In the genomic region with DNA sequence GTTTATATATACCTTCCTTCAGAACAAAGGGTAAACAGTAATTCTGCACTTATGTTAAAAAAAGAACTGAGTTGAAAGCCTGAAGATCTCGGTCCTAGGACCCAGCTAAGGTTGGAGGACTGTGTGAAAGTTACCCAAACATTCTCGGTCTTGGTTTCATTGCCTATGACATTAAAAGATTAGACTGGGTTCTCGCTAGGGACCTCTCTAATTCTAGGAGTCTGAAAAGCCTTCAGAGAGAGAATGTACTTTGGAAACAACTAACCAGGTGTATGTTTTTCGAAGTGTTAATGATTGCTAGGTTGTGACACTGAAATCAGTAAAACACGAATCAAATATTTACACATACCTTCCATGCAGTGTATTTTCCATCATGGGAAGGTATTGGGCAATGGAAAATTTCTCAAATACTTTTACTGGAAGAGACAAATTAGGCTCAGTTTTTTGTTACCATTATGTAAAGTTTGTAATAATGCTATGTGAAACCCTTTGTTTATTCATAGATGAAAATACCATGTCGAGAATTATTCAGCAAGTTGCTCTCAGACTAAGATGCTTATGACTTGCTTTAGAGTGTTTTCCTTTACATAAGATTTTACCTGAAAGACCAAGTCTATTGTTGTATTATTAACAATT, we compare ENCODE assay signal across 14 cellular contexts.
A peak's percentile ranks its signal among the peaks of the same experiment; 100 is the strongest.
DNase-seq lines count a peak whose midpoint lies in the region; ATAC-seq, FAIRE-seq and TF ChIP-seq lines count a peak whose summit lies in the region.
"Had no signal": no experiment of that assay in that cellular context is flagged by ENCODE, and none has a peak within 500 bp of the region (broad histone marks: within the 10 kb centered on the region; RNA-seq: fewer than 3 reads in every experiment).

No MANE protein-coding gene starts in this region.

- TF ChIP-seq POLR2A in transverse colon (IDR thresholded peaks at IDR 0.05) (no peak), esophagus muscularis mucosa (IDR thresholded peaks at IDR 0.05; ENCODE audit: low read depth) (no peak)

- H3K4me1 ChIP-seq in transverse colon (peaks cover 3 to 10% (median 10%) of the 10 kb centered on the region in 4 donors), esophagus muscularis mucosa (peaks cover 0 to 7% (median 3%) of the 10 kb centered on the region in 4 donors)

- ATAC-seq in GM19324 (IDR thresholded peaks at IDR 0.05; ENCODE audit: low FRiP score, unreplicated experiment) (peak; percentile 74), HG02938 (IDR thresholded peaks at IDR 0.05; ENCODE audit: unreplicated experiment) (peak; percentile 83)
- ATAC-seq: activated CD8-positive, alpha-beta memory T cell treated with anti-CD3 and anti-CD28 coated beads, Interleukin-2, amount 10 ng/mL, durations not matched to agents 7 days and 5 days; activated naive CD8-positive, alpha-beta T cell treated with anti-CD3 and anti-CD28 coated beads, Interleukin-2, amount 50 U/mL, for 24 hours had no signal

- H3K36me3 ChIP-seq in bronchial epithelial cell (ENCODE audit: control insufficient read depth, insufficient read depth, low read length) = no peaks in the 10 kb centered on the region
- no peaks in the 10 kb centered on the region for H3K36me3 ChIP-seq in transverse colon
- no peaks in the 10 kb centered on the region for H3K36me3 ChIP-seq in esophagus muscularis mucosa

- intact Hi-C loops in transverse colon (cut with DNase I; ENCODE audit: low total_unique reads) = no loop called here
- intact Hi-C loops in esophagus muscularis mucosa (cut with DNase I) = no loop called here

- no peaks in the 10 kb centered on the region for H3K9me3 ChIP-seq in transverse colon
- no peaks in the 10 kb centered on the region for H3K9me3 ChIP-seq in esophagus muscularis mucosa

- DNase-seq in bronchial epithelial cell (ENCODE audit: low read depth) (peak; percentile 13), transverse colon (no peak), G401 (ENCODE audit: low spot score) (no peak), esophagus muscularis mucosa (ENCODE audit: extremely low spot score) (no peak), NCI-H1417 (lab: John Stamatoyannopoulos, UW) (no peak), D341Med (ENCODE audit: low spot score) (no peak)
- DNase-seq: activated CD8-positive, alpha-beta memory T cell treated with anti-CD3 and anti-CD28 coated beads, Interleukin-2, amount 10 ng/mL, durations not matched to agents 7 days and 5 days; activated naive CD8-positive, alpha-beta T cell treated with anti-CD3 and anti-CD28 coated beads, Interleukin-2, amount 50 U/mL, for 24 hours; effector memory CD4-positive, alpha-beta T cell; KBM-7; RPMI8226 had no signal

- no peak overlapping the region for H3K4me3 ChIP-seq in bronchial epithelial cell (ENCODE audit: low read depth, low read length)
- H3K4me3 ChIP-seq in transverse colon = no peak overlapping the region
- H3K4me3 ChIP-seq in esophagus muscularis mucosa = no peak overlapping the region

- H3K27ac ChIP-seq in transverse colon (peak overlapping the region; percentile 77 to 83 (median 80)), esophagus muscularis mucosa (replicated peaks in 1 of 4) (no peak overlapping the region)

- no peak for TF ChIP-seq CTCF in bronchial epithelial cell (IDR thresholded peaks at IDR 0.05; ENCODE audit: insufficient read depth, low read length, severe bottlenecking)
- TF ChIP-seq CTCF in transverse colon (IDR thresholded peaks at IDR 0.05) = no peak
- no peak for TF ChIP-seq CTCF in esophagus muscularis mucosa (IDR thresholded peaks at IDR 0.05)

- H3K27me3 ChIP-seq in bronchial epithelial cell (ENCODE audit: control insufficient read depth, insufficient read depth, low read length) (no peaks in the 10 kb centered on the region), transverse colon (no peaks in the 10 kb centered on the region), esophagus muscularis mucosa (no peaks in the 10 kb centered on the region)

- TF ChIP-seq EP300 in transverse colon (IDR thresholded peaks at IDR 0.05; ENCODE audit: low read depth) = no peak
- TF ChIP-seq EP300 in esophagus muscularis mucosa (IDR thresholded peaks at IDR 0.05) = no peak

- in situ Hi-C loops in transverse colon (cut with MboI; ENCODE audit: low pct_ligation_motif_present in 1 of 4, low pct_unique_long_range_greater_than_20kb in 1 of 4, low sequenced_read_pairs in 3 of 4) = no loop called here
- in situ Hi-C loops in G401 (cut with HindIII; ENCODE audit: low sequenced_read_pairs) = no loop called here

- FAIRE-seq in bronchial epithelial cell (lab: Jason Lieb, UNC) = no peak
- FAIRE-seq: urothelium cell line had no signal

- WGBS in transverse colon (ENCODE audit: low coverage in 1 of 2), 2 donors = 37 to 46% methylated on average over 4 to 6 of the region's 6 CpGs
- WGBS in esophagus muscularis mucosa = 62% methylated on average over 6 of the region's 6 CpGs

Comparison
In these comparisons a context has a peak if more than half of its experiments do, and no peak if none do; other contexts are left out.
1. H3K27ac ChIP-seq: peak in transverse colon (4 of 4); none in esophagus muscularis mucosa (0 of 4).